15 cellular contexts compared by ENCODE assay signal in genomic region chr17:33137411-33137810, GRCh38.
"Had no signal": no experiment of that assay in that cellular context is flagged by ENCODE, and none has a peak within 500 bp of the region (broad histone marks: within the 10 kb centered on the region; RNA-seq: fewer than 3 reads in every experiment).

No MANE protein-coding gene starts in this region.

- H3K36me3 ChIP-seq: cardiac muscle cell, colonic mucosa had no signal

- H3K4me3 ChIP-seq: cardiac muscle cell, colonic mucosa, skin epidermis had no signal

- DNase-seq: activated CD4-positive, alpha-beta memory T cell treated with anti-CD3 and anti-CD28 coated beads for 36 hours; activated CD4-positive, alpha-beta T cell treated with anti-CD3 and anti-CD28 coated beads for 36 hours; activated naive CD4-positive, alpha-beta T cell treated with anti-CD3 and anti-CD28 coated beads, Interleukin-2, amount 10 ng/mL, durations not matched to agents 7 days and 5 days; activated T-cell treated with anti-CD3 and anti-CD28 coated beads, Interleukin-2, amount 50 U/mL, for 24 hours; colonic mucosa; hippocampal formation; left ventricle myocardium superior; mesendoderm; posterior cingulate gyrus; stimulated activated CD4-positive, alpha-beta T cell treated with anti-CD3 and anti-CD28 coated beads, Interleukin-4, amount 100 ng/mL, for 4 hours; stimulated activated CD8-positive, alpha-beta memory T cell treated with anti-CD3 and anti-CD28 coated beads, Interleukin-4, amount 100 ng/mL, for 48 hours; stimulated activated naive CD8-positive, alpha-beta T cell treated with anti-CD3 and anti-CD28 coated beads, Interleukin-15, Interleukin-2, amounts not matched to agents 100 U/mL and 50 U/mL, for 24 hours; trophoblast cell had no signal

- H3K27me3 ChIP-seq: colonic mucosa had no signal

- H3K9me3 ChIP-seq: colonic mucosa had no signal

- H3K4me1 ChIP-seq: colonic mucosa had no signal

- H3K27ac ChIP-seq: cardiac muscle cell, colonic mucosa, skin epidermis had no signal
